In the genomic region with DNA sequence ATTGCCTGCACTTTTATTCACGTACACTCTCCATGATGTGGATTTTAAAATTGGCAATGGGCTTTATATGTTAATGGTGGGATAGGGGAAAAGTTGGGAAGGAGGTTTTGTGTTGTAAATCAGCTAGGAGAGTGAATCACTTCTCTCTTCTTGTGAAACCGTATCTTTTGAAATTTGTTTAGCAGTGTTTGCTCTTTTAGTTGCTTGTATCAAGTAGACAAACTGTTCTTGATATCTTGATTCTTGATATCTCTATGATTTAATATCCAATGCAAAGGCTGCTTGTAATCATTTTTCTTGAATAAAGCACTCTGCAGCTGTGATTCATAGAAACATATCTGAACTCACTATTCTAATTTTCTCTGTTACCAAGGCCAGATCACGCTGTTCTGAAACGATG, we compare ENCODE assay signal across 17 cellular contexts.
DNase-seq lines count a peak whose midpoint lies in the region; ATAC-seq and TF ChIP-seq lines count a peak whose summit lies in the region.
"Had no signal": no experiment of that assay in that cellular context is flagged by ENCODE, and none has a peak within 500 bp of the region (broad histone marks: within the 10 kb centered on the region; RNA-seq: fewer than 3 reads in every experiment).

No MANE protein-coding gene starts in this region.

- H3K4me3 ChIP-seq in GM23338 (peak overlapping the region; percentile 3; the same call in 1 of the 2 replicates), mesendoderm (ENCODE audit: low read length) (no peak overlapping the region), SK-N-SH (ENCODE audit: low read depth in 2 of 2, low read length in 1 of 2) (no peak overlapping the region), left ventricle myocardium inferior (no peak overlapping the region)
- H3K4me3 ChIP-seq: BLaER1 treated with 17β-estradiol and CSF1 and Interleukin-3, amounts not matched to agents 10 nM and 100 nM had no signal

- no peak overlapping the region for H3K56ac ChIP-seq in mesendoderm (ENCODE audit: low read length)

- H2BK120ac ChIP-seq in mesendoderm (ENCODE audit: low read depth, low read length), result no peak overlapping the region

- CTCF ChIA-PET in SK-N-SH (lab: Yijun Ruan, JAX), result no interaction called here

- H3K4me1 ChIP-seq in GM23338 (ENCODE audit: insufficient read depth) (peaks cover 38% of the 10 kb centered on the region), mesendoderm (ENCODE audit: control insufficient read depth, low read depth, low read length) (peaks cover 4% of the 10 kb centered on the region), SK-N-SH (ENCODE audit: control insufficient read depth in 1 of 2, insufficient read depth in 2 of 2, low read depth in 1 of 2, low read length in 1 of 2) (no peaks in the 10 kb centered on the region), left ventricle myocardium inferior (no peaks in the 10 kb centered on the region)

- no peak overlapping the region for H2AK5ac ChIP-seq in mesendoderm (ENCODE audit: low read length)

- no peaks in the 10 kb centered on the region for H3K36me3 Mint-ChIP-seq in GM23338 (ENCODE audit: low read depth)
- H3K36me3 Mint-ChIP-seq: CD8-positive, alpha-beta T cell had no signal

- H3K9ac ChIP-seq in mesendoderm (ENCODE audit: low read length), result no peak overlapping the region
- H3K9ac ChIP-seq in SK-N-SH, result no peak overlapping the region
- H3K9ac ChIP-seq: BLaER1 treated with 17β-estradiol and CSF1 and Interleukin-3, amounts not matched to agents 10 nM and 100 nM had no signal

- H4K20me1 ChIP-seq in GM23338 (replicated peaks; ENCODE audit: insufficient read depth) (no peaks in the 10 kb centered on the region), SK-N-SH (ENCODE audit: insufficient read depth) (no peaks in the 10 kb centered on the region)
- H4K20me1 ChIP-seq: BLaER1 treated with 17β-estradiol and CSF1 and Interleukin-3, amounts not matched to agents 10 nM and 100 nM had no signal

- DNase-seq in GM23338 (ENCODE audit: low spot score) (no peak), amniotic epithelial cell (ENCODE audit: low read depth) (peak; percentile 86), mesendoderm (no peak), HuH-7.5 (ENCODE audit: low spot score) (no peak), SK-N-SH (no peak), left ventricle myocardium inferior (no peak)
- DNase-seq: 8988T; Calu3; CD8-positive, alpha-beta T cell; DMS79 treated with DMSO at 0.1 percent for 48 hours; GF-D8; HCEC 1CT had no signal

- H3F3A ChIP-seq in GM23338 (replicated peaks; ENCODE audit: low read depth), result no peaks in the 10 kb centered on the region
- no peaks in the 10 kb centered on the region for H3F3A ChIP-seq in SK-N-SH (replicated peaks; ENCODE audit: insufficient read depth)

- no peak for TF ChIP-seq EP300 in SK-N-SH (IDR thresholded peaks at IDR 0.05; ENCODE audit: borderline replicate concordance in 1 of 2, low read depth in 1 of 2, low read length in 1 of 2)

- peaks cover 36% of the 10 kb centered on the region for H3K4me1 Mint-ChIP-seq in GM23338
- H3K4me1 Mint-ChIP-seq: B cell had no signal

- H3K27me3 ChIP-seq in GM23338 (ENCODE audit: insufficient read depth) (peaks cover 33% of the 10 kb centered on the region), mesendoderm (ENCODE audit: insufficient read depth, low read length, poor library complexity) (no peaks in the 10 kb centered on the region), SK-N-SH (ENCODE audit: insufficient read depth) (no peaks in the 10 kb centered on the region), left ventricle myocardium inferior (ENCODE audit: low read depth) (no peaks in the 10 kb centered on the region)

- H2BK5ac ChIP-seq in mesendoderm (ENCODE audit: low read length), result no peak overlapping the region

- ATAC-seq in GM23338 (no peak; the same call in 2 of the 3 replicates), GM18858 (IDR thresholded peaks at IDR 0.05; ENCODE audit: unreplicated experiment) (no peak)
- ATAC-seq: CD8-positive, alpha-beta T cell; HepG2 had no signal

- TF ChIP-seq CTCF in GM23338 (conservative IDR thresholded peaks at IDR 0.05; ENCODE audit: low read depth in 2 of 2) (no peak), SK-N-SH (IDR thresholded peaks at IDR 0.05) (no peak), left ventricle myocardium inferior (IDR thresholded peaks at IDR 0.05; ENCODE audit: borderline replicate concordance) (no peak)

- no peak overlapping the region for H3K4ac ChIP-seq in mesendoderm (ENCODE audit: low read depth, low read length)

- POLR2A ChIA-PET in SK-N-SH (lab: Yijun Ruan, JAX), result no interaction called here

- H3K27me3 Mint-ChIP-seq in GM23338 (ENCODE audit: insufficient read depth, low read depth, poor library complexity), result no peaks in the 10 kb centered on the region

- H3K9me2 ChIP-seq in GM23338 (ENCODE audit: insufficient read depth) (no peaks in the 10 kb centered on the region; the same call in 1 of the 2 replicates), SK-N-SH (no peaks in the 10 kb centered on the region)

- no CpG with 5 or more reads among the region's 4 CpGs for WGBS in mesendoderm (ENCODE audit: extremely low coverage, insufficient coverage, low lambda C conversion rate)
- WGBS in SK-N-SH (ENCODE audit: low lambda C conversion rate), result 63% methylated on average over 4 of the region's 4 CpGs

- H3K27ac ChIP-seq in GM23338 (ENCODE audit: low read depth) (no peak overlapping the region), mesendoderm (ENCODE audit: low read depth, low read length) (no peak overlapping the region), SK-N-SH (ENCODE audit: low read depth in 2 of 2, low read length in 1 of 2) (no peak overlapping the region), left ventricle myocardium inferior (replicated peaks) (no peak overlapping the region)
- H3K27ac ChIP-seq: BLaER1 treated with 17β-estradiol and CSF1 and Interleukin-3, amounts not matched to agents 10 nM and 100 nM; HL-60 had no signal

- H3K36me3 ChIP-seq in GM23338 (ENCODE audit: insufficient read depth) (no peaks in the 10 kb centered on the region), mesendoderm (ENCODE audit: control insufficient read depth, insufficient read depth, low read length) (no peaks in the 10 kb centered on the region), SK-N-SH (replicated peaks in 1 of 2; ENCODE audit: control insufficient read depth in 1 of 2, insufficient read depth in 2 of 2, low read length in 1 of 2) (no peaks in the 10 kb centered on the region), left ventricle myocardium inferior (no peaks in the 10 kb centered on the region)
- H3K36me3 ChIP-seq: BLaER1 treated with 17β-estradiol and CSF1 and Interleukin-3, amounts not matched to agents 10 nM and 100 nM had no signal

- no peak overlapping the region for H3K27ac Mint-ChIP-seq in GM23338
- H3K27ac Mint-ChIP-seq: B cell; CD8-positive, alpha-beta T cell had no signal

- H3K23ac ChIP-seq in mesendoderm (ENCODE audit: low read length), result no peak overlapping the region

- H3K18ac ChIP-seq in mesendoderm (ENCODE audit: low read length), result no peak overlapping the region

- no peak for TF ChIP-seq RAD21 in SK-N-SH (IDR thresholded peaks at IDR 0.05; ENCODE audit: low read length)

- H3K79me2 ChIP-seq in GM23338 (replicated peaks; ENCODE audit: insufficient read depth), result no peaks in the 10 kb centered on the region
- H3K79me2 ChIP-seq in mesendoderm (ENCODE audit: control insufficient read depth, insufficient read depth, low read length), result no peaks in the 10 kb centered on the region
- H3K79me2 ChIP-seq in SK-N-SH (ENCODE audit: insufficient read depth), result no peaks in the 10 kb centered on the region

- H3K79me1 ChIP-seq in mesendoderm (ENCODE audit: low read length), result no peaks in the 10 kb centered on the region

- H3K4me2 ChIP-seq in GM23338 (peak overlapping the region; percentile 53), mesendoderm (ENCODE audit: low read length) (no peak overlapping the region), SK-N-SH (no peak overlapping the region)
- H3K4me2 ChIP-seq: BLaER1 treated with 17β-estradiol and CSF1 and Interleukin-3, amounts not matched to agents 10 nM and 100 nM had no signal

- H4K8ac ChIP-seq in mesendoderm (ENCODE audit: low read depth, low read length), result no peak overlapping the region

- no peaks in the 10 kb centered on the region for H3K9me3 ChIP-seq in SK-N-SH
- H3K9me3 ChIP-seq in left ventricle myocardium inferior (replicated peaks), result no peaks in the 10 kb centered on the region
- H3K9me3 ChIP-seq: BLaER1 treated with 17β-estradiol and CSF1 and Interleukin-3, amounts not matched to agents 10 nM and 100 nM had no signal

- H2AFZ ChIP-seq in GM23338 (no peak overlapping the region), SK-N-SH (ENCODE audit: low read depth) (no peak overlapping the region)

- H3K4me3 Mint-ChIP-seq in GM23338, result peak overlapping the region; percentile 35; the same call in 1 of the 3 replicates
- H3K4me3 Mint-ChIP-seq: B cell; CD8-positive, alpha-beta T cell had no signal

- peak overlapping the region; percentile 45 for H2BK15ac ChIP-seq in mesendoderm (replicated peaks; ENCODE audit: low read depth)

- H4K5ac ChIP-seq in mesendoderm (ENCODE audit: low read length), result no peak overlapping the region

- intact Hi-C loops in left ventricle myocardium inferior (cut with micrococcal nuclease), result no loop called here

- H3K9me3 Mint-ChIP-seq in GM23338, result no peaks in the 10 kb centered on the region
- H3K9me3 Mint-ChIP-seq: CD8-positive, alpha-beta T cell had no signal

TF ChIP-seq in GM23338, 12 proteins besides CTCF, POLR2A, EP300 and RAD21:
- TF ChIP-seq ZNF331 (CRISPR knock-in tag; IDR thresholded peaks at IDR 0.05; ENCODE audit: low read depth) (no peak), ZNF114 (CRISPR knock-in tag; IDR thresholded peaks at IDR 0.05) (no peak), JUNB (IDR thresholded peaks at IDR 0.05; ENCODE audit: unreplicated experiment) (no peak), POLR2AphosphoS5 (IDR thresholded peaks at IDR 0.05; ENCODE audit: low read depth) (no peak)

TF ChIP-seq in SK-N-SH, 30 proteins besides CTCF, POLR2A, EP300 and RAD21:
- TF ChIP-seq RFX5 (IDR thresholded peaks at IDR 0.05; ENCODE audit: low read length) (no peak), GATA2 (CRISPR knock-in tag; IDR thresholded peaks at IDR 0.05) (no peak), MEF2A (IDR thresholded peaks at IDR 0.05; ENCODE audit: borderline replicate concordance, low read depth) (no peak)
